ENCODE assay signal across 8 cellular contexts in the genomic region with DNA sequence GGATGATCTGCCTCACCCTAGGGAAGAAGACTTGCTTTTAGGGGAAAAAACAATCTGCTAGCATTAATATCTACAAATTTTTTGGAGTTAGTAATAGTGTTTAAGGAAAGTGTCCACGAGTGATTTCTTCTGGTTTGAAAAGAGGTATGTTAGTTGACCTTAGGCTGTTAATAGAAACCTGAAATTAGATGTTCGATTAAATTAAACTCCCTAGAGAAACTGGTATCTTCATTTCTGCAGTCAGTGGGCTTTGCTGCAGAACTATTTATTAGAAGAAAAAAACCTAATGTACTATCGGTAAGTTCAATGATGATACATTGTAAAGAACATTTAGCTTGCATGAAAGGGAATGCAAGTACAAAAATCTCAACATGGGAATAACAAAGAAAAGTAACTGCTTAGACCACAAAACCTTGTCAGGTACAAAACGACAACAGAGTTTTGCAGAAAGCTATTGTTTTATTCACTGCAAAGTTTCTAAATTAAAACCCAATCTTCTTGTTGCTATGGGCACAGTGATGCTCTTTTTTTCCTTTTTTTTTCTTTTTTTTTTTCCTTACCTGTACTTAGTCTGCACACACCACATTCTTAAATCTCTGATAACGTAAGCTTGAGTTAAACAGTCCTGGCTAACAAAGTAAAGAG. TPM values are rescaled to one million over a fixed set of nuclear protein-coding genes. Genes with fewer than 3 reads are reported as not detected.
DNase-seq lines count a peak whose midpoint lies in the region; ATAC-seq, FAIRE-seq and TF ChIP-seq lines count a peak whose summit lies in the region.

No MANE protein-coding gene starts in this region.

- no peaks in the 10 kb centered on the region for H3K27me3 Mint-ChIP-seq in CD8-positive, alpha-beta memory T cell

- no peaks in the 10 kb centered on the region for H3K9me3 ChIP-seq in CD8-positive, alpha-beta memory T cell (ENCODE audit: low read length)
- H3K9me3 ChIP-seq in Panc1 (ENCODE audit: control insufficient read depth, insufficient read depth, low read depth, low read length), result no peaks in the 10 kb centered on the region
- H3K9me3 ChIP-seq in pancreas, result no peaks in the 10 kb centered on the region

- H3K4me1 ChIP-seq in CD8-positive, alpha-beta memory T cell (ENCODE audit: insufficient read depth, low read length), result peaks cover 59% of the 10 kb centered on the region
- H3K4me1 ChIP-seq in Panc1 (ENCODE audit: control insufficient read depth, insufficient read depth, low read length) (peaks cover 43% of the 10 kb centered on the region), pancreas (peaks cover 20 to 43% (median 39%) of the 10 kb centered on the region in 3 donors)

- H3K4me3 ChIP-seq in CD8-positive, alpha-beta memory T cell (ENCODE audit: low read length), result peak overlapping the region; percentile 67
- H3K4me3 ChIP-seq in Panc1 (ENCODE audit: low read depth in 2 of 2, low read length in 2 of 2) (peak overlapping the region; percentile 66 to 81), pancreas (peak overlapping the region; percentile 74 to 98 (median 87))

- H3K27ac Mint-ChIP-seq in CD8-positive, alpha-beta memory T cell, result peak overlapping the region; percentile 84 to 100 (median 99)

- CTCF ChIA-PET in CD8-positive, alpha-beta memory T cell (lab: Charles Lee), result interaction anchor here (0.7 to 5.9 kb wide), 7 partner anchors 9 to 486 kb away, joined by 3 to 45 read pairs (median 4); no protein-coding TSS in a partner anchor
- CTCF ChIA-PET in Panc1 (lab: Charles Lee), result no interaction called here

- BruUV-seq in Panc1 (replicated peaks; lab: Mats Ljungman, UMichigan), result TSS peak; percentile 72

- 3 to 5% methylated on average over 5 of the region's 5 CpGs for WGBS in pancreas, 2 donors

- no peaks in the 10 kb centered on the region for H3K9me3 Mint-ChIP-seq in CD8-positive, alpha-beta memory T cell

- POLR2A ChIA-PET in CD8-positive, alpha-beta memory T cell (lab: Charles Lee), result interaction anchor here (0.7 to 1.9 kb wide), 8 partner anchors 9 to 347 kb away, joined by 3 to 11 read pairs (median 3); no protein-coding TSS in a partner anchor
- POLR2A ChIA-PET in Panc1 (lab: Charles Lee), result interaction anchor here (0.5 kb wide), 1 partner anchor 143 kb away, joined by 10 read pairs; no protein-coding TSS in a partner anchor

- H3K36me3 Mint-ChIP-seq in CD8-positive, alpha-beta memory T cell, result peaks cover 3 to 36% (median 3%) of the 10 kb centered on the region in 3 donors

- DNase-seq in CD8-positive, alpha-beta memory T cell, result peak in 1 of 5 donors; percentile 71
- no peak for DNase-seq in Panc1 (ENCODE audit: low read depth, low spot score)
- no peak for DNase-seq in epithelial cell of prostate (ENCODE audit: low read depth, low spot score)
- no peak for DNase-seq in pancreas
- DNase-seq in amygdala (lab: John Stamatoyannopoulos, UW), result no peak
- no peak for DNase-seq in KG1 (lab: John Stamatoyannopoulos, UW)
- no peak for DNase-seq in NCI-H2227 (lab: John Stamatoyannopoulos, UW; ENCODE audit: unreplicated experiment)

- H3K36me3 ChIP-seq in CD8-positive, alpha-beta memory T cell (ENCODE audit: insufficient read depth, low read length), result no peaks in the 10 kb centered on the region
- H3K36me3 ChIP-seq in Panc1 (ENCODE audit: control insufficient read depth, insufficient read depth, low read length) (peaks cover 2% of the 10 kb centered on the region; the same call in 1 of the 2 replicates), pancreas (no peaks in the 10 kb centered on the region)

- no peaks in the 10 kb centered on the region for H3K27me3 ChIP-seq in CD8-positive, alpha-beta memory T cell (ENCODE audit: insufficient read depth, low read length, poor library complexity, severe bottlenecking)
- no peaks in the 10 kb centered on the region for H3K27me3 ChIP-seq in Panc1 (ENCODE audit: control insufficient read depth, insufficient read depth, low read length)
- no peaks in the 10 kb centered on the region for H3K27me3 ChIP-seq in pancreas

- peaks cover 63 to 77% (median 71%) of the 10 kb centered on the region in 3 donors for H3K4me1 Mint-ChIP-seq in CD8-positive, alpha-beta memory T cell

- FAIRE-seq in pancreas (lab: Jason Lieb, UNC), result no peak

- peak overlapping the region; percentile 79 for H3K27ac ChIP-seq in CD8-positive, alpha-beta memory T cell (ENCODE audit: low read depth, low read length)
- H3K27ac ChIP-seq in Panc1 (ENCODE audit: low read length), result peak overlapping the region; percentile 91
- H3K27ac ChIP-seq in epithelial cell of prostate, result peak overlapping the region; percentile 97
- H3K27ac ChIP-seq in pancreas, result peak overlapping the region; percentile 93 to 99 (median 98)

- TF ChIP-seq CTCF in Panc1 (IDR thresholded peaks at IDR 0.05) (no peak), pancreas (IDR thresholded peaks at IDR 0.05) (no peak)

- peak overlapping the region; percentile 84 to 100 (median 96) for H3K4me3 Mint-ChIP-seq in CD8-positive, alpha-beta memory T cell

- intact Hi-C loops in Panc1 (cut with micrococcal nuclease; ENCODE audit: unreplicated experiment), result no loop called here
- intact Hi-C loops in pancreas (cut with DNase I), result loop anchor here in 1 of 3 donors (10.0 kb wide), 1 partner anchor 281 kb away; no protein-coding TSS in a partner anchor

- in situ Hi-C loops in Panc1 (cut with HindIII; ENCODE audit: low pct_unique_long_range_greater_than_20kb, low sequenced_read_pairs), result no loop called here

- ATAC-seq in Panc1 (no peak), pancreas (no peak), HG03571 (IDR thresholded peaks at IDR 0.05; ENCODE audit: unreplicated experiment) (no peak)

RNA-seq across cellular contexts. Expression of a gene that starts 2.0 kb away (rescaled TPM):
- total RNA-seq in CD8-positive, alpha-beta memory T cell, result 10 to 100 TPM; 15.2 to 17.1 TPM
- polyA plus RNA-seq in CD8-positive, alpha-beta memory T cell, result 72.9 TPM
- total RNA-seq in Panc1 (2021; ENCODE audit: unreplicated experiment) (14.4 TPM), pancreas (10 to 100 TPM; 19.8 to 33.4 (median 28.6) TPM)
- 5.5 TPM for polyA plus RNA-seq in Panc1 (2012; ENCODE audit: insufficient read length)
- polyA plus RNA-seq in pancreas, result 10 to 100 TPM in 1 of 2 donors, 1 to 10 TPM in 1; 8.7 to 11.2 TPM
